12 cellular contexts compared by ENCODE assay signal in genomic region chr1:150537732-150538684, GRCh38. TPM values are rescaled to one million over a fixed set of nuclear protein-coding genes. Genes with fewer than 3 reads are reported as not detected.
DNase-seq lines count a peak whose midpoint lies in the region; TF ChIP-seq lines count a peak whose summit lies in the region.
"Had no signal": no experiment of that assay in that cellular context is flagged by ENCODE, and none has a peak within 500 bp of the region (broad histone marks: within the 10 kb centered on the region; RNA-seq: fewer than 3 reads in every experiment).

No MANE protein-coding gene starts in this region.

- H4K20me1 ChIP-seq in osteoblast (ENCODE audit: insufficient read depth, low read length): no peaks in the 10 kb centered on the region

- peaks cover 32% of the 10 kb centered on the region for H3K4me1 ChIP-seq in osteoblast (ENCODE audit: insufficient read depth, low read length)

- H3K4me2 ChIP-seq in osteoblast (ENCODE audit: insufficient read depth, low read length): no peak overlapping the region

- H3K27me3 ChIP-seq in osteoblast (ENCODE audit: insufficient read depth, low read length): no peaks in the 10 kb centered on the region
- H3K27me3 ChIP-seq: uterus had no signal

- H3K36me3 ChIP-seq in osteoblast (ENCODE audit: insufficient read depth, low read length): no peaks in the 10 kb centered on the region
- H3K36me3 ChIP-seq: uterus had no signal

- H3K4me3 ChIP-seq in fibroblast of pulmonary artery (replicated peaks; ENCODE audit: low read depth, low read length): no peak overlapping the region
- H3K4me3 ChIP-seq in osteoblast (ENCODE audit: insufficient read depth, low read length): no peak overlapping the region
- H3K4me3 ChIP-seq: uterus had no signal

- H3K79me2 ChIP-seq in osteoblast (ENCODE audit: insufficient read depth, low read length): no peaks in the 10 kb centered on the region

- H3K9me3 ChIP-seq in osteoblast (ENCODE audit: low read depth, low read length): no peaks in the 10 kb centered on the region
- H3K9me3 ChIP-seq: uterus had no signal

- H2AFZ ChIP-seq in osteoblast (ENCODE audit: low read length): peak overlapping the region; percentile 67

- TF ChIP-seq CTCF in fibroblast of pulmonary artery (IDR thresholded peaks at IDR 0.05; ENCODE audit: low read length, missing control alignments): peak; percentile 12
- TF ChIP-seq CTCF in osteoblast (IDR thresholded peaks at IDR 0.05; ENCODE audit: extremely low read depth, low read depth, low read length): peak; percentile 9

- in situ Hi-C loops in Caki2 (cut with HindIII; ENCODE audit: low pct_unique_long_range_greater_than_20kb, low sequenced_read_pairs): no loop called here

- H3K27ac ChIP-seq in osteoblast (ENCODE audit: low read depth, low read length): peak overlapping the region; percentile 61

- DNase-seq in Caki2 (ENCODE audit: low read depth): peak; percentile 89
- peak; percentile 32 for DNase-seq in RPMI7951 (ENCODE audit: low read depth)
- peak; percentile 84 for DNase-seq in fibroblast of pulmonary artery (ENCODE audit: low read depth)
- DNase-seq in osteoblast (ENCODE audit: insufficient read length, low spot score, missing footprints): peak; percentile 88
- DNase-seq in NCI-H1417 (lab: John Stamatoyannopoulos, UW): no peak
- DNase-seq in superior temporal gyrus (ENCODE audit: extremely low spot score): no peak
- no peak for DNase-seq in hippocampal formation (lab: John Stamatoyannopoulos, UW)
- no peak for DNase-seq in stimulated activated CD4-positive, alpha-beta T cell treated with anti-CD3 and anti-CD28 coated beads, Interleukin-4, amount 100 ng/mL, for 1 hour
- DNase-seq: GF-D8, head of caudate nucleus had no signal

RNA-seq across cellular contexts. Expression of gene ADAMTSL4, which starts 11.2 kb away (rescaled TPM):
- 1.6 and 2.7 TPM in 2 replicates for total RNA-seq in Caki2 (2014; rRNA removed; shearing (Covaris generic); ENCODE audit: low replicate concordance)
- total RNA-seq in RPMI7951 (2014; rRNA removed; shearing (Covaris generic)): 0.60 and 1.1 TPM in 2 replicates
- total RNA-seq in osteoblast: 3.2 and 5.4 TPM in 2 replicates

RNA-seq across cellular contexts. Expression of gene FALEC, which starts 22.5 kb away (rescaled TPM):
- not detected in 2 replicates for total RNA-seq in Caki2 (2014; rRNA removed; shearing (Covaris generic); ENCODE audit: low replicate concordance)
- not detected in 2 replicates for total RNA-seq in RPMI7951 (2014; rRNA removed; shearing (Covaris generic))
- total RNA-seq in osteoblast: 0.36 TPM in 1 of 2 replicates, not detected in the other
- total RNA-seq: HT1080 had no signal

RNA-seq across cellular contexts. Expression of gene ECM1, which starts 30.1 kb away (rescaled TPM):
- 4.8 and 11.1 TPM in 2 replicates for total RNA-seq in Caki2 (2014; rRNA removed; shearing (Covaris generic); ENCODE audit: low replicate concordance)
- 110 and 139 TPM in 2 replicates for total RNA-seq in RPMI7951 (2014; rRNA removed; shearing (Covaris generic))
- 20.9 and 30.0 TPM in 2 replicates for total RNA-seq in osteoblast

RNA-seq across cellular contexts. Expression of gene MCL1, which starts 41.4 kb away (rescaled TPM):
- total RNA-seq in Caki2 (2014; rRNA removed; shearing (Covaris generic); ENCODE audit: low replicate concordance): 81.5 and 83.4 TPM in 2 replicates
- 119 and 124 TPM in 2 replicates for total RNA-seq in RPMI7951 (2014; rRNA removed; shearing (Covaris generic))
- 168 and 176 TPM in 2 replicates for total RNA-seq in osteoblast

RNA-seq across cellular contexts. Expression of gene TARS2, which starts 50.8 kb away (rescaled TPM):
- total RNA-seq in Caki2 (2014; rRNA removed; shearing (Covaris generic); ENCODE audit: low replicate concordance): 18.7 and 32.8 TPM in 2 replicates
- 16.2 and 32.4 TPM in 2 replicates for total RNA-seq in RPMI7951 (2014; rRNA removed; shearing (Covaris generic))
- 10.1 and 14.7 TPM in 2 replicates for total RNA-seq in osteoblast

Comparison
In these comparisons a context has a peak if more than half of its experiments do, and no peak if none do; other contexts are left out.
1. DNase-seq: peak in Caki2 (single experiment), RPMI7951 (single experiment), fibroblast of pulmonary artery (single experiment) and osteoblast (single experiment); none in NCI-H1417 (0 of 3), superior temporal gyrus (single experiment), hippocampal formation (0 of 2) and stimulated activated CD4-positive, alpha-beta T cell treated with anti-CD3 and anti-CD28 coated beads, Interleukin-4, amount 100 ng/mL, for 1 hour (single experiment).